25 cellular contexts compared by ENCODE assay signal in the genomic region with DNA sequence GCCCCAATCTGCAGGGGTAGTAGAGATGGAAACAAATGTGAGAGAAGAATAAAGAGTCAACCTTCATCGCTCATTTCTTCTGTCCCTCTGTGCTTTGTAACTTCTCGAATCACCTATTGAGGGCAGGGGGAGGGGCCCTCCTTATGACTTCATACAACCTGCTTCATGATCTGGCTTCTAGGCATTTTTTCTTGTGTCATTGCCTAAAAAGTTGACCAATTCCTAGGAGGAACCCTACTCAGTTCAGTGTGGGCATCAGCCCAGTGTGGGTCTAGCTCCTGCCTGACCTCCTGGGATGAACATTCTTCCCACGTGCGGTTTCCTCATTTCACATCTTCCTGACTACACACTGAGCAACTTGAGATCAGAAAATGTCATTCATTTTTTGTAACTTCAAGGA. TPM values are rescaled to one million over a fixed set of nuclear protein-coding genes. Genes with fewer than 3 reads are reported as not detected.
A peak's percentile ranks its signal among the peaks of the same experiment; 100 is the strongest.
DNase-seq lines count a peak whose midpoint lies in the region; ATAC-seq and FAIRE-seq lines count a peak whose summit lies in the region.
"Had no signal": no experiment of that assay in that cellular context is flagged by ENCODE, and none has a peak within 500 bp of the region (broad histone marks: within the 10 kb centered on the region; RNA-seq: fewer than 3 reads in every experiment).

No MANE protein-coding gene starts in this region.

- intact Hi-C loops in activated CD4-positive, alpha-beta T cell treated with anti-CD3 and anti-CD28 coated beads, Interleukin-2, amount 10 ng/mL, durations not matched to agents 24 days and 14 days (cut with micrococcal nuclease): no loop called here

- no peaks in the 10 kb centered on the region for H3K36me3 ChIP-seq in skeletal muscle satellite cell (ENCODE audit: insufficient read depth, low read length)
- H3K36me3 ChIP-seq: cardiac muscle cell, HAP-1, right lobe of liver, uterus had no signal

- H3K4me2 ChIP-seq in skeletal muscle satellite cell (ENCODE audit: low read length): no peak overlapping the region

- H3K4me1 Mint-ChIP-seq in activated CD4-positive, alpha-beta T cell treated with anti-CD3 and anti-CD28 coated beads, Interleukin-2, amount 10 ng/mL, durations not matched to agents 24 days and 14 days: peaks cover 17% of the 10 kb centered on the region

- no peaks in the 10 kb centered on the region for H3K27me3 ChIP-seq in skeletal muscle satellite cell (ENCODE audit: control insufficient read depth, insufficient read depth, low read length)
- H3K27me3 ChIP-seq: cardiac muscle cell, dorsolateral prefrontal cortex, right lobe of liver, uterus had no signal

- H3K27me3 Mint-ChIP-seq in activated CD4-positive, alpha-beta T cell treated with anti-CD3 and anti-CD28 coated beads, Interleukin-2, amount 10 ng/mL, durations not matched to agents 24 days and 14 days: no peaks in the 10 kb centered on the region
- H3K27me3 Mint-ChIP-seq: activated naive CD8-positive, alpha-beta T cell treated with anti-CD3 and anti-CD28 coated beads, Interleukin-2, amount 50 U/mL, for 24 hours had no signal

- peaks cover 4% of the 10 kb centered on the region for H3K9me3 Mint-ChIP-seq in activated CD4-positive, alpha-beta T cell treated with anti-CD3 and anti-CD28 coated beads, Interleukin-2, amount 10 ng/mL, durations not matched to agents 24 days and 14 days
- H3K9me3 Mint-ChIP-seq: activated naive CD8-positive, alpha-beta T cell treated with anti-CD3 and anti-CD28 coated beads, Interleukin-2, amount 50 U/mL, for 24 hours had no signal

- no peak for FAIRE-seq in RCC 7860 (lab: Jason Lieb, UNC)
- FAIRE-seq: GM12878 had no signal

- H3K27ac Mint-ChIP-seq in activated CD4-positive, alpha-beta T cell treated with anti-CD3 and anti-CD28 coated beads, Interleukin-2, amount 10 ng/mL, durations not matched to agents 24 days and 14 days: no peak overlapping the region
- H3K27ac Mint-ChIP-seq: activated naive CD8-positive, alpha-beta T cell treated with anti-CD3 and anti-CD28 coated beads, Interleukin-2, amount 50 U/mL, for 24 hours had no signal

- peak overlapping the region; percentile 2 for H3K9ac ChIP-seq in skeletal muscle satellite cell (ENCODE audit: low read depth, low read length)

- no peaks in the 10 kb centered on the region for H3K9me3 ChIP-seq in skeletal muscle satellite cell (replicated peaks; ENCODE audit: low read length)
- H3K9me3 ChIP-seq: HAP-1, right lobe of liver, uterus had no signal

- peaks cover 32% of the 10 kb centered on the region for H3K4me1 ChIP-seq in skeletal muscle satellite cell (ENCODE audit: control insufficient read depth, insufficient read depth, low read length)
- H3K4me1 ChIP-seq: HAP-1, right lobe of liver, uterus had no signal

- no peak for ATAC-seq in GM21390 (IDR thresholded peaks at IDR 0.05; ENCODE audit: unreplicated experiment)
- ATAC-seq: activated CD4-positive, CD25-positive, alpha-beta regulatory T cell treated with anti-CD3 and anti-CD28 coated beads, Interleukin-2, amount 50 U/mL, for 24 hours; activated naive CD8-positive, alpha-beta T cell treated with anti-CD3 and anti-CD28 coated beads, Interleukin-2, amount 50 U/mL, for 24 hours; GM12878; left lobe of liver; right lobe of liver had no signal

- no peaks in the 10 kb centered on the region for H3K36me3 Mint-ChIP-seq in activated CD4-positive, alpha-beta T cell treated with anti-CD3 and anti-CD28 coated beads, Interleukin-2, amount 10 ng/mL, durations not matched to agents 24 days and 14 days (ENCODE audit: low read depth)

- H3K4me3 ChIP-seq in skeletal muscle satellite cell (ENCODE audit: low read length): no peak overlapping the region
- H3K4me3 ChIP-seq: cardiac muscle cell, dorsolateral prefrontal cortex, GM12878, HAP-1, right lobe of liver, uterus had no signal

- DNase-seq in activated CD4-positive, alpha-beta T cell treated with anti-CD3 and anti-CD28 coated beads for 48 hours: peak; percentile 24
- DNase-seq in activated CD4-positive, alpha-beta T cell treated with anti-CD3 and anti-CD28 coated beads, Interleukin-2, amount 10 ng/mL, durations not matched to agents 24 days and 14 days: no peak
- peak; percentile 18 for DNase-seq in RCC 7860 (ENCODE audit: low spot score)
- peak; percentile 35 for DNase-seq in fibroblast of peridontal ligament (ENCODE audit: extremely low read depth)
- DNase-seq in RKO (ENCODE audit: low spot score): no peak
- no peak for DNase-seq in NCI-H146 (lab: John Stamatoyannopoulos, UW)
- DNase-seq: 8988T; activated naive CD8-positive, alpha-beta T cell treated with anti-CD3 and anti-CD28 coated beads, Interleukin-2, amount 50 U/mL, for 24 hours; C1 segment of cervical spinal cord; dorsolateral prefrontal cortex; erythroblast; NCI-H187 treated with DMSO at 0.1 percent for 48 hours; NCI-H446 treated with DMSO at 0.1 percent for 48 hours; NK-92 treated with Interleukin-12 subunit alpha and Interleukin-12 subunit beta, amount 100 ng/mL, for 24 hours; right lobe of liver; stimulated activated CD4-positive, alpha-beta T cell treated with anti-CD3 and anti-CD28 coated beads, Interleukin-2, amount 100 ng/mL, for 24 hours; T1000; uterus had no signal

- no peak overlapping the region for H3K4me3 Mint-ChIP-seq in activated CD4-positive, alpha-beta T cell treated with anti-CD3 and anti-CD28 coated beads, Interleukin-2, amount 10 ng/mL, durations not matched to agents 24 days and 14 days
- H3K4me3 Mint-ChIP-seq: activated naive CD8-positive, alpha-beta T cell treated with anti-CD3 and anti-CD28 coated beads, Interleukin-2, amount 50 U/mL, for 24 hours had no signal

RNA-seq across cellular contexts. Expression of a gene that starts 46.3 kb away (rescaled TPM):
- total RNA-seq in activated CD4-positive, alpha-beta T cell treated with anti-CD3 and anti-CD28 coated beads, Interleukin-2, amount 10 ng/mL, durations not matched to agents 24 days and 14 days: 106 and 107 TPM in 2 replicates
- total RNA-seq in skeletal muscle satellite cell (2012; rRNA removed): 20.8 and 22.1 TPM in 2 replicates

Comparison
In these comparisons a context has a peak if more than half of its experiments do, and no peak if none do; other contexts are left out.
1. DNase-seq: peak in activated CD4-positive, alpha-beta T cell treated with anti-CD3 and anti-CD28 coated beads for 48 hours (single experiment), RCC 7860 (single experiment) and fibroblast of peridontal ligament (single experiment); none in activated CD4-positive, alpha-beta T cell treated with anti-CD3 and anti-CD28 coated beads, Interleukin-2, amount 10 ng/mL, durations not matched to agents 24 days and 14 days (single experiment), RKO (single experiment) and NCI-H146 (single experiment).